In genomic region chr5:112160652-112161391, GRCh38 we compare ENCODE assay signal across 8 cellular contexts.
A peak's percentile ranks its signal among the peaks of the same experiment; 100 is the strongest.
DNase-seq lines count a peak whose midpoint lies in the region; ATAC-seq, FAIRE-seq and TF ChIP-seq lines count a peak whose summit lies in the region.

No MANE protein-coding gene starts in this region.

- TF ChIP-seq CTCF in natural killer cell (IDR thresholded peaks at IDR 0.05): peak; percentile 89

- peak; percentile 79 for FAIRE-seq in RCC 7860 (lab: Jason Lieb, UNC)

- H3K36me3 Mint-ChIP-seq in activated T-helper 1 cell treated with anti-CD3 and anti-CD28 coated beads, Interleukin-12 subunit alpha, Interleukin-12 subunit beta, Interleukin-2, Interleukin-4 antibody, amounts not matched to agents 30 ng/mL and 10 ng/mL and 1 ng/mL, durations not matched to agents 14 hours and 24 hours and 36 hours (ENCODE audit: low read depth): peaks cover 30% of the 10 kb centered on the region
- H3K36me3 Mint-ChIP-seq in natural killer cell: peaks cover 18% of the 10 kb centered on the region

- H3K27ac Mint-ChIP-seq in activated T-helper 1 cell treated with anti-CD3 and anti-CD28 coated beads, Interleukin-12 subunit alpha, Interleukin-12 subunit beta, Interleukin-2, Interleukin-4 antibody, amounts not matched to agents 30 ng/mL and 10 ng/mL and 1 ng/mL, durations not matched to agents 14 hours and 24 hours and 36 hours: peak overlapping the region; percentile 87
- H3K27ac Mint-ChIP-seq in natural killer cell: peak overlapping the region; percentile 88

- no peaks in the 10 kb centered on the region for H3K9me3 Mint-ChIP-seq in activated T-helper 1 cell treated with anti-CD3 and anti-CD28 coated beads, Interleukin-12 subunit alpha, Interleukin-12 subunit beta, Interleukin-2, Interleukin-4 antibody, amounts not matched to agents 30 ng/mL and 10 ng/mL and 1 ng/mL, durations not matched to agents 14 hours and 24 hours and 36 hours
- no peaks in the 10 kb centered on the region for H3K9me3 Mint-ChIP-seq in natural killer cell

- H3K9me3 ChIP-seq in KOPT-K1 (ENCODE audit: insufficient read depth, low read length, poor library complexity, severe bottlenecking): no peaks in the 10 kb centered on the region

- peak overlapping the region; percentile 93 for H3K4me3 Mint-ChIP-seq in activated T-helper 1 cell treated with anti-CD3 and anti-CD28 coated beads, Interleukin-12 subunit alpha, Interleukin-12 subunit beta, Interleukin-2, Interleukin-4 antibody, amounts not matched to agents 30 ng/mL and 10 ng/mL and 1 ng/mL, durations not matched to agents 14 hours and 24 hours and 36 hours
- peak overlapping the region; percentile 97 for H3K4me3 Mint-ChIP-seq in natural killer cell

- H3K27ac ChIP-seq in KOPT-K1 (ENCODE audit: low read depth, low read length, poor library complexity, severe bottlenecking): peak overlapping the region; percentile 82

- H3K4me1 Mint-ChIP-seq in activated T-helper 1 cell treated with anti-CD3 and anti-CD28 coated beads, Interleukin-12 subunit alpha, Interleukin-12 subunit beta, Interleukin-2, Interleukin-4 antibody, amounts not matched to agents 30 ng/mL and 10 ng/mL and 1 ng/mL, durations not matched to agents 14 hours and 24 hours and 36 hours (ENCODE audit: low read depth): peaks cover 30% of the 10 kb centered on the region
- peaks cover 37 to 40% of the 10 kb centered on the region in 2 donors for H3K4me1 Mint-ChIP-seq in natural killer cell

- H3K36me3 ChIP-seq in KOPT-K1 (ENCODE audit: insufficient read depth, low read length): peaks cover 44% of the 10 kb centered on the region

- DNase-seq in ELF-1 (ENCODE audit: low read depth, low spot score): peak; percentile 95
- DNase-seq in RCC 7860 (ENCODE audit: low spot score): peak; percentile 79
- peak; percentile 89 for DNase-seq in activated T-helper 1 cell treated with anti-CD3 and anti-CD28 coated beads, Interleukin-12 subunit alpha, Interleukin-12 subunit beta, Interleukin-2, Interleukin-4 antibody, amounts not matched to agents 30 ng/mL and 10 ng/mL and 1 ng/mL, durations not matched to agents 14 hours and 24 hours and 36 hours (ENCODE audit: low spot score)
- peak; percentile 92 for DNase-seq in fibroblast of gingiva (ENCODE audit: low read depth)
- DNase-seq in natural killer cell: peak; percentile 92
- DNase-seq in stimulated activated naive CD4-positive, alpha-beta T cell (lab: John Stamatoyannopoulos, UW): peak; percentile 81 to 94 (median 84)

- H3K27me3 Mint-ChIP-seq in activated T-helper 1 cell treated with anti-CD3 and anti-CD28 coated beads, Interleukin-12 subunit alpha, Interleukin-12 subunit beta, Interleukin-2, Interleukin-4 antibody, amounts not matched to agents 30 ng/mL and 10 ng/mL and 1 ng/mL, durations not matched to agents 14 hours and 24 hours and 36 hours (ENCODE audit: insufficient read depth): peaks cover 3% of the 10 kb centered on the region
- peaks cover 9 to 15% of the 10 kb centered on the region in 2 donors for H3K27me3 Mint-ChIP-seq in natural killer cell (ENCODE audit: low read depth in 2 of 2)

- ATAC-seq in GM21825 (IDR thresholded peaks at IDR 0.05; ENCODE audit: unreplicated experiment) (peak; percentile 98), natural killer cell (peak; percentile 99 to 100 (median 99))

- intact Hi-C loops in activated T-helper 1 cell treated with anti-CD3 and anti-CD28 coated beads, Interleukin-12 subunit alpha, Interleukin-12 subunit beta, Interleukin-2, Interleukin-4 antibody, amounts not matched to agents 30 ng/mL and 10 ng/mL and 1 ng/mL, durations not matched to agents 14 hours and 24 hours and 36 hours (cut with micrococcal nuclease): loop anchor here (1.0 to 10.0 kb wide), 12 partner anchors 404 to 1424 kb away; partner anchors contain the start of genes DCP2, NREP, REEP5 and SLC25A46
- intact Hi-C loops in natural killer cell (cut with micrococcal nuclease): loop anchor here (2.0 kb wide), 2 partner anchors 546 to 1068 kb away; partner anchors contain the start of gene WDR36

Comparison
In these comparisons a context has a peak if more than half of its experiments do, and no peak if none do; other contexts are left out.
1. Peak in every context shown above with its lines: DNase-seq, ATAC-seq and H3K27ac ChIP-seq.